In the genomic region with DNA sequence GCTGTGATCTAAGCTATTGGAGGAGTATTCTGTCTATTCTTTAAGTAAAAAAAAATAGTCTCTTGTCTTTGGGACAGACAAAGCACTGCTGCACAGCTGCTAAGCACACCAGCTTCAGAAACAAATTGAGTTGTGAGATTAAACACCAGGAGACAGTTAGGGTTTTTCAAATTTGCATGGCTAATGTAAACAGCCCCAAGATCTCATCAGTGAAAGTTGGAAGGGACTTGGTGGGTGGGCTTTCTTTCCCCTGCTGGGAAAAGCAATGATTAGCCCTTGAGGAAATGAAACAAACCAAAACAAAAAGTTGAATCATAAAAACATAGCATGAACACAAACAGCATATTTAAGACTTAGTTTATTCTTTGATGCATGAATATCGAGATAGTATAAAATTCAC, we compare ENCODE assay signal across 18 cellular contexts.
"Had no signal": no experiment of that assay in that cellular context is flagged by ENCODE, and none has a peak within 500 bp of the region (broad histone marks: within the 10 kb centered on the region; RNA-seq: fewer than 3 reads in every experiment).

No MANE protein-coding gene starts in this region.

- H3K36me3 Mint-ChIP-seq: brain; memory B cell; natural killer cell treated with Interleukin-12 subunit alpha and Interleukin-12 subunit beta and Interleukin-15 and Interleukin-18, amount 100 ng/mL, for 72 hours had no signal

- H3K4me3 Mint-ChIP-seq: activated naive CD8-positive, alpha-beta T cell treated with anti-CD3 and anti-CD28 coated beads, Interleukin-2, amount 10 ng/mL, durations not matched to agents 7 days and 5 days; activated T-helper 1 cell treated with anti-CD3 and anti-CD28 coated beads, Interleukin-12 subunit alpha, Interleukin-12 subunit beta, Interleukin-2, Interleukin-4 antibody, amounts not matched to agents 30 ng/mL and 10 ng/mL and 1 ng/mL, durations not matched to agents 14 hours and 24 hours and 36 hours; brain; memory B cell; natural killer cell treated with Interleukin-12 subunit alpha and Interleukin-12 subunit beta and Interleukin-15 and Interleukin-18, amount 100 ng/mL, for 72 hours; stimulated activated naive CD8-positive, alpha-beta T cell treated with anti-CD3 and anti-CD28 coated beads, Interleukin-15, amount 100 ng/mL, for 72 hours; T-helper 2 cell treated with Interferon-gamma antibody and Interleukin-4, amounts not matched to agents 5 μg/mL and 100 μg/mL, for 36 hours had no signal

- H3K27me3 ChIP-seq: hepatocyte, ovary, spleen, testis, upper lobe of left lung had no signal

- H3K27me3 Mint-ChIP-seq: activated naive CD8-positive, alpha-beta T cell treated with anti-CD3 and anti-CD28 coated beads, Interleukin-2, amount 10 ng/mL, durations not matched to agents 7 days and 5 days; memory B cell; natural killer cell treated with Interleukin-12 subunit alpha and Interleukin-12 subunit beta and Interleukin-15 and Interleukin-18, amount 100 ng/mL, for 72 hours; stimulated activated naive CD8-positive, alpha-beta T cell treated with anti-CD3 and anti-CD28 coated beads, Interleukin-15, amount 100 ng/mL, for 72 hours had no signal

- H3K4me3 ChIP-seq: coronary artery, hepatocyte, ovary, spleen, testis, upper lobe of left lung had no signal

- H3K27ac ChIP-seq: coronary artery, hepatocyte, ovary, spleen, testis, upper lobe of left lung had no signal

- DNase-seq: activated naive CD4-positive, alpha-beta T cell; activated naive CD8-positive, alpha-beta T cell treated with anti-CD3 and anti-CD28 coated beads, Interleukin-2, amount 10 ng/mL, durations not matched to agents 7 days and 5 days; central memory CD4-positive, alpha-beta T cell; left ventricle myocardium superior; ovary; spleen; stimulated activated naive CD8-positive, alpha-beta T cell treated with anti-CD3 and anti-CD28 coated beads, Interleukin-15, amount 100 ng/mL, for 72 hours; testis; upper lobe of left lung had no signal

- H3K36me3 ChIP-seq: ovary, spleen, upper lobe of left lung had no signal

- H3K27ac Mint-ChIP-seq: activated naive CD8-positive, alpha-beta T cell treated with anti-CD3 and anti-CD28 coated beads, Interleukin-2, amount 10 ng/mL, durations not matched to agents 7 days and 5 days; activated T-helper 1 cell treated with anti-CD3 and anti-CD28 coated beads, Interleukin-12 subunit alpha, Interleukin-12 subunit beta, Interleukin-2, Interleukin-4 antibody, amounts not matched to agents 30 ng/mL and 10 ng/mL and 1 ng/mL, durations not matched to agents 14 hours and 24 hours and 36 hours; brain; memory B cell; natural killer cell treated with Interleukin-12 subunit alpha and Interleukin-12 subunit beta and Interleukin-15 and Interleukin-18, amount 100 ng/mL, for 72 hours; stimulated activated naive CD8-positive, alpha-beta T cell treated with anti-CD3 and anti-CD28 coated beads, Interleukin-15, amount 100 ng/mL, for 72 hours; T-helper 2 cell treated with Interferon-gamma antibody and Interleukin-4, amounts not matched to agents 5 μg/mL and 100 μg/mL, for 36 hours had no signal

- ATAC-seq: esophagus mucosa; left ventricle myocardium superior; natural killer cell treated with Interleukin-12 subunit alpha and Interleukin-12 subunit beta and Interleukin-15 and Interleukin-18, amount 100 ng/mL, for 72 hours; sciatic nerve; stimulated activated naive CD8-positive, alpha-beta T cell treated with anti-CD3 and anti-CD28 coated beads, Interleukin-15, amount 100 ng/mL, for 72 hours had no signal

- H3K4me1 ChIP-seq: spleen, testis, upper lobe of left lung had no signal

- H3K4me1 Mint-ChIP-seq: activated naive CD8-positive, alpha-beta T cell treated with anti-CD3 and anti-CD28 coated beads, Interleukin-2, amount 10 ng/mL, durations not matched to agents 7 days and 5 days; memory B cell; stimulated activated naive CD8-positive, alpha-beta T cell treated with anti-CD3 and anti-CD28 coated beads, Interleukin-15, amount 100 ng/mL, for 72 hours had no signal

- H3K9me3 Mint-ChIP-seq: activated naive CD8-positive, alpha-beta T cell treated with anti-CD3 and anti-CD28 coated beads, Interleukin-2, amount 10 ng/mL, durations not matched to agents 7 days and 5 days; activated T-helper 1 cell treated with anti-CD3 and anti-CD28 coated beads, Interleukin-12 subunit alpha, Interleukin-12 subunit beta, Interleukin-2, Interleukin-4 antibody, amounts not matched to agents 30 ng/mL and 10 ng/mL and 1 ng/mL, durations not matched to agents 14 hours and 24 hours and 36 hours; natural killer cell treated with Interleukin-12 subunit alpha and Interleukin-12 subunit beta and Interleukin-15 and Interleukin-18, amount 100 ng/mL, for 72 hours; stimulated activated naive CD8-positive, alpha-beta T cell treated with anti-CD3 and anti-CD28 coated beads, Interleukin-15, amount 100 ng/mL, for 72 hours had no signal

- H3K9me3 ChIP-seq: ovary, spleen, testis, upper lobe of left lung had no signal
